Comparison of ENCODE assay signal across 2 cellular contexts in genomic region chr15:70761931-70762468, GRCh38.
TF ChIP-seq lines count a peak whose summit lies in the region.

No MANE protein-coding gene starts in this region.

TF ChIP-seq in GM12878, 131 proteins besides CTCF, POLR2A, EP300 and RAD21 (continued from another document):
- TF ChIP-seq NRF1 (conservative IDR thresholded peaks at IDR 0.05; ENCODE audit: low read depth, low read length) = no peak
- TF ChIP-seq NBN (IDR thresholded peaks at IDR 0.05) = no peak
- no peak for TF ChIP-seq REST (IDR thresholded peaks at IDR 0.05; ENCODE audit: low read depth, low read length)
- TF ChIP-seq SMAD1 (IDR thresholded peaks at IDR 0.05; ENCODE audit: low read depth, partially characterized antibody) = no peak

TF ChIP-seq in liver, 16 proteins besides CTCF, POLR2A, EP300 and RAD21:
- TF ChIP-seq, protein P1, sequence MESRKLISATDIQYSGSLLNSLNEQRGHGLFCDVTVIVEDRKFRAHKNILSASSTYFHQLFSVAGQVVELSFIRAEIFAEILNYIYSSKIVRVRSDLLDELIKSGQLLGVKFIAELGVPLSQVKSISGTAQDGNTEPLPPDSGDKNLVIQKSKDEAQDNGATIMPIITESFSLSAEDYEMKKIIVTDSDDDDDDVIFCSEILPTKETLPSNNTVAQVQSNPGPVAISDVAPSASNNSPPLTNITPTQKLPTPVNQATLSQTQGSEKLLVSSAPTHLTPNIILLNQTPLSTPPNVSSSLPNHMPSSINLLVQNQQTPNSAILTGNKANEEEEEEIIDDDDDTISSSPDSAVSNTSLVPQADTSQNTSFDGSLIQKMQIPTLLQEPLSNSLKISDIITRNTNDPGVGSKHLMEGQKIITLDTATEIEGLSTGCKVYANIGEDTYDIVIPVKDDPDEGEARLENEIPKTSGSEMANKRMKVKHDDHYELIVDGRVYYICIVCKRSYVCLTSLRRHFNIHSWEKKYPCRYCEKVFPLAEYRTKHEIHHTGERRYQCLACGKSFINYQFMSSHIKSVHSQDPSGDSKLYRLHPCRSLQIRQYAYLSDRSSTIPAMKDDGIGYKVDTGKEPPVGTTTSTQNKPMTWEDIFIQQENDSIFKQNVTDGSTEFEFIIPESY (IDR thresholded peaks at IDR 0.05) = no peak
- TF ChIP-seq NR2F2 (IDR thresholded peaks at IDR 0.05) (no peak), SP1 (IDR thresholded peaks at IDR 0.05) (no peak), JUND (IDR thresholded peaks at IDR 0.05) (no peak), GABPA (IDR thresholded peaks at IDR 0.05 in 1 of 2, conservative IDR thresholded peaks at IDR 0.05 in 1 of 2) (no peak), EGR1 (IDR thresholded peaks at IDR 0.05; ENCODE audit: low read depth in 2 of 2) (no peak), TAF1 (conservative IDR thresholded peaks at IDR 0.05) (no peak), REST (IDR thresholded peaks at IDR 0.05) (no peak), FOXA2 (IDR thresholded peaks at IDR 0.05) (no peak), YY1 (IDR thresholded peaks at IDR 0.05) (no peak), RXRA (IDR thresholded peaks at IDR 0.05) (no peak), HNF4G (IDR thresholded peaks at IDR 0.05) (no peak)
- TF ChIP-seq, protein P2, sequence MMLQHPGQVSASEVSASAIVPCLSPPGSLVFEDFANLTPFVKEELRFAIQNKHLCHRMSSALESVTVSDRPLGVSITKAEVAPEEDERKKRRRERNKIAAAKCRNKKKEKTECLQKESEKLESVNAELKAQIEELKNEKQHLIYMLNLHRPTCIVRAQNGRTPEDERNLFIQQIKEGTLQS (IDR thresholded peaks at IDR 0.05) = no peak
- TF ChIP-seq, protein P3, sequence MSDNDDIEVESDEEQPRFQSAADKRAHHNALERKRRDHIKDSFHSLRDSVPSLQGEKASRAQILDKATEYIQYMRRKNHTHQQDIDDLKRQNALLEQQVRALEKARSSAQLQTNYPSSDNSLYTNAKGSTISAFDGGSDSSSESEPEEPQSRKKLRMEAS (IDR thresholded peaks at IDR 0.05) = no peak
TF ChIP-seq in liver: peak in this region for 0.
